In the genomic region with DNA sequence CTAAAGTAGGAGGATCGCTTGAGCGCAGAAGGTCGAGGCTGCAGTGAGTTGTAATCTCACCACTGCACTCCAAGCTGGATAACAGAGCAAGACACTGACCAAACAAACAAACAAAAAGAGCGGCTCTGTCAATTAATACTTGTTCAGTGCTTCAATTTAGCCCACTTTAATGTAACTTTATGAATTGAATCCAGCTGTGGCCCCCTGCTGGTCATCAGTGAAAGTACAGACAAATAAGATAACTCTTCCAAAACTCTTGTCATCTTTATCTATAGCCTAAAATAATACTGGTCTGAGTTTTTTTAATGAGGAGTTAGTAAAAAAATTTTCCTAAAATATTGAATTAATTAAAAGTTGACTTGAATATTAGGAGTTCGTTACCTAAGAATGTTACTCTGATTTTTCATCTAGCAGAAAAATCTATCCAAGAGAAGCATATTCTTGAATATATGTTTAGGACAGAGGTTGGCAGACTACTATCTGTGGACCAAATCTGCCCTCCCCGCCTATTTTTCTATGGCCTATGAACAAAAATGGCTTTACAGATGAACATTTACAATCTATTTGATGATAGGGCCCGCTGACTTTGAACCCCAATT, we compare ENCODE assay signal across 8 cellular contexts. TPM values are rescaled to one million over a fixed set of nuclear protein-coding genes. Genes with fewer than 3 reads are reported as not detected.
DNase-seq lines count a peak whose midpoint lies in the region; ATAC-seq and TF ChIP-seq lines count a peak whose summit lies in the region.

No MANE protein-coding gene starts in this region.

- H3K27me3 ChIP-seq in CD4-positive, alpha-beta T cell (ENCODE audit: control insufficient read depth, insufficient read depth, low read length): no peaks in the 10 kb centered on the region
- no peaks in the 10 kb centered on the region for H3K27me3 ChIP-seq in esophagus squamous epithelium
- H3K27me3 ChIP-seq in osteoblast (ENCODE audit: insufficient read depth, low read length): no peaks in the 10 kb centered on the region
- H3K27me3 ChIP-seq in vagina: no peaks in the 10 kb centered on the region

- intact Hi-C loops in CD4-positive, alpha-beta T cell (cut with DNase I, micrococcal nuclease): loop anchor here (1.0 kb wide), 2 partner anchors 100 to 287 kb away; no protein-coding TSS in a partner anchor
- intact Hi-C loops in esophagus squamous epithelium (cut with DNase I) (loop anchor here (5.0 kb wide), 1 partner anchor 101 kb away; the partner anchor contains the start of gene MRPL39), vagina (cut with DNase I) (loop anchor here (2.0 kb wide), 1 partner anchor 100 kb away; no protein-coding TSS in a partner anchor)

- peaks cover 0 to 14% (median 0%) of the 10 kb centered on the region in 3 donors for H3K36me3 ChIP-seq in esophagus squamous epithelium
- H3K36me3 ChIP-seq in osteoblast (ENCODE audit: insufficient read depth, low read length): no peaks in the 10 kb centered on the region
- H3K36me3 ChIP-seq in vagina: peaks cover 0 to 8% of the 10 kb centered on the region in 2 donors

- H3K9me3 Mint-ChIP-seq in CD4-positive, alpha-beta T cell: no peaks in the 10 kb centered on the region

- no peaks in the 10 kb centered on the region for H3K79me2 ChIP-seq in osteoblast (ENCODE audit: insufficient read depth, low read length)

- no peaks in the 10 kb centered on the region for H3K36me3 Mint-ChIP-seq in CD4-positive, alpha-beta T cell (ENCODE audit: low read depth)

- no peaks in the 10 kb centered on the region for H4K20me1 ChIP-seq in osteoblast (ENCODE audit: insufficient read depth, low read length)

- no peak overlapping the region for H3K27ac ChIP-seq in CD4-positive, alpha-beta T cell (ENCODE audit: low read depth, low read length)
- H3K27ac ChIP-seq in esophagus squamous epithelium (no peak overlapping the region), osteoblast (ENCODE audit: low read depth, low read length) (no peak overlapping the region), vagina (no peak overlapping the region)

- TF ChIP-seq POLR2A in esophagus squamous epithelium (IDR thresholded peaks at IDR 0.05): no peak
- no peak for TF ChIP-seq POLR2A in vagina (IDR thresholded peaks at IDR 0.05)

- H3K4me3 Mint-ChIP-seq in CD4-positive, alpha-beta T cell: no peak overlapping the region

- H3K9me3 ChIP-seq in CD4-positive, alpha-beta T cell (ENCODE audit: control insufficient read depth, low read length): no peaks in the 10 kb centered on the region
- no peaks in the 10 kb centered on the region for H3K9me3 ChIP-seq in esophagus squamous epithelium
- H3K9me3 ChIP-seq in osteoblast (ENCODE audit: low read depth, low read length): no peaks in the 10 kb centered on the region
- no peaks in the 10 kb centered on the region for H3K9me3 ChIP-seq in vagina

- no peak overlapping the region for H3K4me2 ChIP-seq in osteoblast (ENCODE audit: insufficient read depth, low read length)

- no peaks in the 10 kb centered on the region for H3K4me1 ChIP-seq in esophagus squamous epithelium
- H3K4me1 ChIP-seq in osteoblast (ENCODE audit: insufficient read depth, low read length): no peaks in the 10 kb centered on the region
- no peaks in the 10 kb centered on the region for H3K4me1 ChIP-seq in vagina

- no peak overlapping the region for H2AFZ ChIP-seq in osteoblast (ENCODE audit: low read length)

- 52 to 58% methylated on average over 7 of the region's 7 CpGs for WGBS in esophagus squamous epithelium, 2 donors

- H3K4me3 ChIP-seq in esophagus squamous epithelium: no peak overlapping the region
- no peak overlapping the region for H3K4me3 ChIP-seq in osteoblast (ENCODE audit: insufficient read depth, low read length)
- no peak overlapping the region for H3K4me3 ChIP-seq in vagina

- POLR2A ChIA-PET in CD4-positive, alpha-beta T cell (lab: Charles Lee): interaction anchor here (2.1 kb wide), 1 partner anchor 99 kb away, joined by 7 read pairs; no protein-coding TSS in a partner anchor

- TF ChIP-seq CTCF in CD4-positive, alpha-beta T cell (IDR thresholded peaks at IDR 0.05): peak; percentile 96
- TF ChIP-seq CTCF in esophagus squamous epithelium (IDR thresholded peaks at IDR 0.05) (peak; percentile 56 to 87 (median 72)), osteoblast (IDR thresholded peaks at IDR 0.05; ENCODE audit: extremely low read depth, low read depth, low read length) (peak; percentile 76), vagina (IDR thresholded peaks at IDR 0.05) (peak; percentile 71 to 83 (median 78))

- no peak overlapping the region for H3K27ac Mint-ChIP-seq in CD4-positive, alpha-beta T cell

- ATAC-seq in CD4-positive, alpha-beta T cell (ENCODE audit: poor library complexity): no peak
- peak; percentile 61 for ATAC-seq in GM21515 (IDR thresholded peaks at IDR 0.05; ENCODE audit: unreplicated experiment)
- no peak for ATAC-seq in HG03354 (IDR thresholded peaks at IDR 0.05; ENCODE audit: poor library complexity, severe bottlenecking, unreplicated experiment)

- DNase-seq in CD4-positive, alpha-beta T cell: peak; percentile 5 to 42 (median 21)
- peak; percentile 4 for DNase-seq in NCI-H526 treated with DMSO at 0.1 percent for 48 hours (lab: John Stamatoyannopoulos, UW)
- DNase-seq in activated CD8-positive, alpha-beta memory T cell treated with anti-CD3 and anti-CD28 coated beads, Interleukin-2, amount 50 U/mL, for 1 hour (ENCODE audit: extremely low read depth): peak; percentile 10
- no peak for DNase-seq in esophagus squamous epithelium (lab: John Stamatoyannopoulos, UW)
- peak; percentile 49 for DNase-seq in osteoblast (ENCODE audit: insufficient read length, low spot score, missing footprints)
- DNase-seq in vagina (ENCODE audit: extremely low spot score in 2 of 2): no peak

- no peaks in the 10 kb centered on the region for H3K4me1 Mint-ChIP-seq in CD4-positive, alpha-beta T cell (ENCODE audit: low read depth)

- H3K27me3 Mint-ChIP-seq in CD4-positive, alpha-beta T cell: no peaks in the 10 kb centered on the region

- CTCF ChIA-PET in CD4-positive, alpha-beta T cell (lab: Charles Lee): interaction anchor here (0.9 to 2.0 kb wide), 6 partner anchors 9 to 102 kb away, joined by 3 to 10 read pairs (median 3); no protein-coding TSS in a partner anchor

RNA-seq across cellular contexts. Expression of gene ATP5PF, which starts 26.1 kb away (rescaled TPM):
- total RNA-seq in CD4-positive, alpha-beta T cell: 10 to 100 TPM; 26.7 to 30.3 TPM
- 100 to 1,000 TPM; 123 to 192 (median 129) TPM for total RNA-seq in esophagus squamous epithelium
- 36.2 and 43.9 TPM in 2 replicates for total RNA-seq in osteoblast
- total RNA-seq in vagina: 74.9 TPM

RNA-seq across cellular contexts. Expression of gene GABPA, which starts 26.2 kb away (rescaled TPM):
- total RNA-seq in CD4-positive, alpha-beta T cell: 10 to 100 TPM; 23.5 to 23.6 TPM
- total RNA-seq in esophagus squamous epithelium (10 to 100 TPM; 11.1 to 18.1 (median 15.9) TPM), osteoblast (28.0 and 28.6 TPM in 2 replicates), vagina (23.3 TPM)

Comparison
In these comparisons a context has a peak if more than half of its experiments do, and no peak if none do; other contexts are left out.
1. DNase-seq: peak in CD4-positive, alpha-beta T cell (10 of 10), NCI-H526 treated with DMSO at 0.1 percent for 48 hours (single experiment), activated CD8-positive, alpha-beta memory T cell treated with anti-CD3 and anti-CD28 coated beads, Interleukin-2, amount 50 U/mL, for 1 hour (single experiment) and osteoblast (single experiment); none in esophagus squamous epithelium (single experiment) and vagina (0 of 2).
2. Peak in every context shown above with its lines, with median percentiles within 50 percentile points of each other: CTCF ChIP-seq.